1 cellular context compared by ENCODE assay signal in genomic region chr17:50169121-50169764, GRCh38.
TF ChIP-seq lines count a peak whose summit lies in the region.

No MANE protein-coding gene starts in this region.

TF ChIP-seq in GM12878, 131 proteins besides CTCF, POLR2A, EP300 and RAD21 (continues in another document):
- no peak for TF ChIP-seq RFX5 (IDR thresholded peaks at IDR 0.05; ENCODE audit: low read depth, low read length)
- TF ChIP-seq KAT2A (conservative IDR thresholded peaks at IDR 0.05; ENCODE audit: control insufficient read depth, low read depth, low read length) = no peak
- TF ChIP-seq ELK1 (IDR thresholded peaks at IDR 0.05; ENCODE audit: low read depth, low read length) = no peak
- TF ChIP-seq NFYA (IDR thresholded peaks at IDR 0.05; ENCODE audit: borderline replicate concordance, low read depth, low read length) = no peak
- TF ChIP-seq MYC (IDR thresholded peaks at IDR 0.05; ENCODE audit: insufficient read depth, insufficient read length, insufficient replicate concordance, low read length, severe bottlenecking) = no peak
- TF ChIP-seq HCFC1 (IDR thresholded peaks at IDR 0.05; ENCODE audit: low read length) = no peak; the same call in 1 of the 2 replicates
- TF ChIP-seq, protein P1, sequence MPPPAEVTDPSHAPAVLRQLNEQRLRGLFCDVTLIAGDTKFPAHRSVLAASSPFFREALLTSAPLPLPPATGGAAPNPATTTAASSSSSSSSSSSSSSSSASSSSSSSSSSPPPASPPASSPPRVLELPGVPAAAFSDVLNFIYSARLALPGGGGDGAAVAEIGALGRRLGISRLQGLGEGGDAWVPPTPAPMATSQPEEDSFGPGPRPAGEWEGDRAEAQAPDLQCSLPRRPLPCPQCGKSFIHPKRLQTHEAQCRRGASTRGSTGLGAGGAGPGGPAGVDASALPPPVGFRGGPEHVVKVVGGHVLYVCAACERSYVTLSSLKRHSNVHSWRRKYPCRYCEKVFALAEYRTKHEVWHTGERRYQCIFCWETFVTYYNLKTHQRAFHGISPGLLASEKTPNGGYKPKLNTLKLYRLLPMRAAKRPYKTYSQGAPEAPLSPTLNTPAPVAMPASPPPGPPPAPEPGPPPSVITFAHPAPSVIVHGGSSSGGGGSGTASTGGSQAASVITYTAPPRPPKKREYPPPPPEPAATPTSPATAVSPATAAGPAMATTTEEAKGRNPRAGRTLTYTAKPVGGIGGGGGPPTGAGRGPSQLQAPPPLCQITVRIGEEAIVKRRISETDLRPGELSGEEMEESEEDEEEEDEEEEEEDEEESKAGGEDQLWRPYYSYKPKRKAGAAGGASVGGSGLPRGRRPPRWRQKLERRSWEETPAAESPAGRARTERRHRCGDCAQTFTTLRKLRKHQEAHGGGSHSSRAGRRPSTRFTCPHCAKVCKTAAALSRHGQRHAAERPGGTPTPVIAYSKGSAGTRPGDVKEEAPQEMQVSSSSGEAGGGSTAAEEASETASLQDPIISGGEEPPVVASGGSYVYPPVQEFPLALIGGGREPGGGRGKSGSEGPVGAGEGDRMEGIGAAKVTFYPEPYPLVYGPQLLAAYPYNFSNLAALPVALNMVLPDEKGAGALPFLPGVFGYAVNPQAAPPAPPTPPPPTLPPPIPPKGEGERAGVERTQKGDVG (CRISPR knock-in tag; IDR thresholded peaks at IDR 0.05) = no peak
- no peak for TF ChIP-seq SRF (IDR thresholded peaks at IDR 0.05; ENCODE audit: low read depth in 2 of 2, low read length in 2 of 2)
- TF ChIP-seq, protein P2, sequence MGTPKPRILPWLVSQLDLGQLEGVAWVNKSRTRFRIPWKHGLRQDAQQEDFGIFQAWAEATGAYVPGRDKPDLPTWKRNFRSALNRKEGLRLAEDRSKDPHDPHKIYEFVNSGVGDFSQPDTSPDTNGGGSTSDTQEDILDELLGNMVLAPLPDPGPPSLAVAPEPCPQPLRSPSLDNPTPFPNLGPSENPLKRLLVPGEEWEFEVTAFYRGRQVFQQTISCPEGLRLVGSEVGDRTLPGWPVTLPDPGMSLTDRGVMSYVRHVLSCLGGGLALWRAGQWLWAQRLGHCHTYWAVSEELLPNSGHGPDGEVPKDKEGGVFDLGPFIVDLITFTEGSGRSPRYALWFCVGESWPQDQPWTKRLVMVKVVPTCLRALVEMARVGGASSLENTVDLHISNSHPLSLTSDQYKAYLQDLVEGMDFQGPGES (IDR thresholded peaks at IDR 0.05) = 0 out of 2 replicates have a peak, but pooled peaks have one; percentile 25
- TF ChIP-seq HDAC2 (IDR thresholded peaks at IDR 0.05) = no peak
- no peak for TF ChIP-seq PAX8 (IDR thresholded peaks at IDR 0.05)
- TF ChIP-seq JUND (IDR thresholded peaks at IDR 0.05; ENCODE audit: low read depth, low read length) = no peak
- TF ChIP-seq STAT1 (conservative IDR thresholded peaks at IDR 0.05) = no peak
- 0 out of 4 replicates have a peak, but pooled peaks of 1 of the 2 experiments have one; percentile 39 for TF ChIP-seq BHLHE40 (IDR thresholded peaks at IDR 0.05; ENCODE audit: borderline replicate concordance in 1 of 2, low read depth in 2 of 2, low read length in 1 of 2)
- no peak for TF ChIP-seq POLR2AphosphoS5 (IDR thresholded peaks at IDR 0.05; ENCODE audit: low read length)
- peak; percentile 62 for TF ChIP-seq E4F1 (IDR thresholded peaks at IDR 0.05; ENCODE audit: borderline replicate concordance, partially characterized antibody)
- TF ChIP-seq CREM (IDR thresholded peaks at IDR 0.05; ENCODE audit: low read depth) = 0 out of 2 replicates have a peak, but pooled peaks have one; percentile 26
- TF ChIP-seq, protein P3, sequence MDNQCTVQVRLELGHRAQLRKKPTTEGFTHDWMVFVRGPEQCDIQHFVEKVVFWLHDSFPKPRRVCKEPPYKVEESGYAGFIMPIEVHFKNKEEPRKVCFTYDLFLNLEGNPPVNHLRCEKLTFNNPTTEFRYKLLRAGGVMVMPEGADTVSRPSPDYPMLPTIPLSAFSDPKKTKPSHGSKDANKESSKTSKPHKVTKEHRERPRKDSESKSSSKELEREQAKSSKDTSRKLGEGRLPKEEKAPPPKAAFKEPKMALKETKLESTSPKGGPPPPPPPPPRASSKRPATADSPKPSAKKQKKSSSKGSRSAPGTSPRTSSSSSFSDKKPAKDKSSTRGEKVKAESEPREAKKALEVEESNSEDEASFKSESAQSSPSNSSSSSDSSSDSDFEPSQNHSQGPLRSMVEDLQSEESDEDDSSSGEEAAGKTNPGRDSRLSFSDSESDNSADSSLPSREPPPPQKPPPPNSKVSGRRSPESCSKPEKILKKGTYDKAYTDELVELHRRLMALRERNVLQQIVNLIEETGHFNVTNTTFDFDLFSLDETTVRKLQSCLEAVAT (IDR thresholded peaks at IDR 0.05) = peak; percentile 86
- no peak for TF ChIP-seq BRCA1 (IDR thresholded peaks at IDR 0.05; ENCODE audit: low read depth, low read length)
- TF ChIP-seq, protein P4, sequence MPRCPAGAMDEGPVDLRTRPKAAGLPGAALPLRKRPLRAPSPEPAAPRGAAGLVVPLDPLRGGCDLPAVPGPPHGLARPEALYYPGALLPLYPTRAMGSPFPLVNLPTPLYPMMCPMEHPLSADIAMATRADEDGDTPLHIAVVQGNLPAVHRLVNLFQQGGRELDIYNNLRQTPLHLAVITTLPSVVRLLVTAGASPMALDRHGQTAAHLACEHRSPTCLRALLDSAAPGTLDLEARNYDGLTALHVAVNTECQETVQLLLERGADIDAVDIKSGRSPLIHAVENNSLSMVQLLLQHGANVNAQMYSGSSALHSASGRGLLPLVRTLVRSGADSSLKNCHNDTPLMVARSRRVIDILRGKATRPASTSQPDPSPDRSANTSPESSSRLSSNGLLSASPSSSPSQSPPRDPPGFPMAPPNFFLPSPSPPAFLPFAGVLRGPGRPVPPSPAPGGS (IDR thresholded peaks at IDR 0.05; ENCODE audit: borderline replicate concordance, insufficient read depth, low read depth, low read length, poor library complexity, severe bottlenecking) = no peak
- TF ChIP-seq SMAD1 (IDR thresholded peaks at IDR 0.05; ENCODE audit: low read depth, partially characterized antibody) = no peak
- TF ChIP-seq ESRRA (IDR thresholded peaks at IDR 0.05; ENCODE audit: low read length) = no peak
- TF ChIP-seq, protein P5, sequence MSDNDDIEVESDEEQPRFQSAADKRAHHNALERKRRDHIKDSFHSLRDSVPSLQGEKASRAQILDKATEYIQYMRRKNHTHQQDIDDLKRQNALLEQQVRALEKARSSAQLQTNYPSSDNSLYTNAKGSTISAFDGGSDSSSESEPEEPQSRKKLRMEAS (IDR thresholded peaks at IDR 0.05; ENCODE audit: low read depth, low read length) = no peak
- TF ChIP-seq IRF5 (IDR thresholded peaks at IDR 0.05; ENCODE audit: borderline replicate concordance) = peak; percentile 55; the same call in 1 of the 2 replicates
- TF ChIP-seq ZNF274 (IDR thresholded peaks at IDR 0.05; ENCODE audit: insufficient read depth, insufficient read length) = no peak
- TF ChIP-seq SP1 (IDR thresholded peaks at IDR 0.05; ENCODE audit: low read depth, low read length) = no peak
- TF ChIP-seq BCLAF1 (IDR thresholded peaks at IDR 0.05) = no peak
- TF ChIP-seq SUZ12 (IDR thresholded peaks at IDR 0.05; ENCODE audit: unreplicated experiment) = no peak
- 0 out of 2 replicates have a peak, but pooled peaks have one; percentile 47 for TF ChIP-seq ZNF207 (IDR thresholded peaks at IDR 0.05; ENCODE audit: borderline replicate concordance)
- TF ChIP-seq, protein P6, sequence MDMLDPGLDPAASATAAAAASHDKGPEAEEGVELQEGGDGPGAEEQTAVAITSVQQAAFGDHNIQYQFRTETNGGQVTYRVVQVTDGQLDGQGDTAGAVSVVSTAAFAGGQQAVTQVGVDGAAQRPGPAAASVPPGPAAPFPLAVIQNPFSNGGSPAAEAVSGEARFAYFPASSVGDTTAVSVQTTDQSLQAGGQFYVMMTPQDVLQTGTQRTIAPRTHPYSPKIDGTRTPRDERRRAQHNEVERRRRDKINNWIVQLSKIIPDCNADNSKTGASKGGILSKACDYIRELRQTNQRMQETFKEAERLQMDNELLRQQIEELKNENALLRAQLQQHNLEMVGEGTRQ (IDR thresholded peaks at IDR 0.05; ENCODE audit: borderline replicate concordance, low read depth, low read length) = no peak
- no peak for TF ChIP-seq MEF2A (IDR thresholded peaks at IDR 0.05; ENCODE audit: insufficient read depth, low read depth, low read length)
- no peak for TF ChIP-seq JUNB (IDR thresholded peaks at IDR 0.05)
- TF ChIP-seq EZH2 (IDR thresholded peaks at IDR 0.05; ENCODE audit: borderline replicate concordance, control insufficient read depth, low read depth, low read length) = no peak
- no peak for TF ChIP-seq TARDBP (IDR thresholded peaks at IDR 0.05; ENCODE audit: borderline replicate concordance)
- no peak for TF ChIP-seq HDAC6 (IDR thresholded peaks at IDR 0.05; ENCODE audit: unreplicated experiment)
- no peak for TF ChIP-seq BACH1 (IDR thresholded peaks at IDR 0.05; ENCODE audit: borderline replicate concordance)
- TF ChIP-seq STAT3 (IDR thresholded peaks at IDR 0.05; ENCODE audit: low read depth, low read length) = no peak
- TF ChIP-seq IKZF2 (IDR thresholded peaks at IDR 0.05) = peak; percentile 54 to 82
- peak; percentile 85 for TF ChIP-seq SMARCA5 (IDR thresholded peaks at IDR 0.05)
- TF ChIP-seq NFXL1 (IDR thresholded peaks at IDR 0.05; ENCODE audit: borderline replicate concordance) = no peak
- TF ChIP-seq FOXK2 (IDR thresholded peaks at IDR 0.05) = no peak
- TF ChIP-seq WRNIP1 (IDR thresholded peaks at IDR 0.05; ENCODE audit: borderline replicate concordance, low read depth, low read length) = no peak
- TF ChIP-seq CHD4 (IDR thresholded peaks at IDR 0.05) = no peak
- no peak for TF ChIP-seq SUPT20H (IDR thresholded peaks at IDR 0.05; ENCODE audit: borderline replicate concordance, control insufficient read depth, low read depth, low read length)
- TF ChIP-seq ASH2L (IDR thresholded peaks at IDR 0.05; ENCODE audit: borderline replicate concordance, low read depth) = no peak
